ENCODE assay signal across 17 cellular contexts in genomic region chr20:57503035-57503658, GRCh38. TPM values are rescaled to one million over a fixed set of nuclear protein-coding genes. Genes with fewer than 3 reads are reported as not detected.
DNase-seq lines count a peak whose midpoint lies in the region; ATAC-seq and TF ChIP-seq lines count a peak whose summit lies in the region.
"Had no signal": no experiment of that assay in that cellular context is flagged by ENCODE, and none has a peak within 500 bp of the region (broad histone marks: within the 10 kb centered on the region; RNA-seq: fewer than 3 reads in every experiment).

No MANE protein-coding gene starts in this region.

- TF ChIP-seq POLR2A in NB4 (IDR thresholded peaks at IDR 0.05; ENCODE audit: extremely low read depth, insufficient read length) = no peak

- intact Hi-C loops in left ventricle myocardium superior (cut with micrococcal nuclease) = no loop called here

- H3K27me3 Mint-ChIP-seq in stimulated activated naive B cell treated with anti-CD40 and anti-IgM and Interleukin-4, amounts not matched to agents 10 μg/mL and 1 μg/mL and 100 μg/mL, for 72 hours = peaks cover 11 to 21% of the 10 kb centered on the region in 2 donors

- H3K9me3 Mint-ChIP-seq in stimulated activated naive B cell treated with anti-CD40 and anti-IgM and Interleukin-4, amounts not matched to agents 10 μg/mL and 1 μg/mL and 100 μg/mL, for 72 hours = no peaks in the 10 kb centered on the region
- H3K9me3 Mint-ChIP-seq: activated CD8-positive, alpha-beta T cell treated with anti-CD3 and anti-CD28 coated beads for 36 hours; CD4-positive, CD25-positive, alpha-beta regulatory T cell; effector memory CD8-positive, alpha-beta T cell; natural killer cell had no signal

- H3K4me3 Mint-ChIP-seq in stimulated activated naive B cell treated with anti-CD40 and anti-IgM and Interleukin-4, amounts not matched to agents 10 μg/mL and 1 μg/mL and 100 μg/mL, for 72 hours = peak overlapping the region in 1 of 2 donors; percentile 11
- H3K4me3 Mint-ChIP-seq: activated CD8-positive, alpha-beta T cell treated with anti-CD3 and anti-CD28 coated beads for 36 hours; CD4-positive, CD25-positive, alpha-beta regulatory T cell; effector memory CD8-positive, alpha-beta T cell; natural killer cell had no signal

- DNase-seq in SIG-M5 treated with dmso at 0.1 percent for 504 hours (lab: John Stamatoyannopoulos, UW; ENCODE audit: unreplicated experiment) = peak; percentile 68
- DNase-seq in SIG-M5 (lab: John Stamatoyannopoulos, UW) = no peak
- DNase-seq in NB4 (ENCODE audit: low read depth) = peak; percentile 42
- DNase-seq in left ventricle myocardium superior = no peak
- peak; percentile 57 for DNase-seq in stimulated activated naive B cell treated with anti-CD40 and anti-IgM and Interleukin-4, amounts not matched to agents 10 μg/mL and 1 μg/mL and 100 μg/mL, for 72 hours
- DNase-seq in stimulated activated CD4-positive, alpha-beta T cell treated with anti-CD3 and anti-CD28 coated beads, Interleukin-4, amount 100 ng/mL, for 24 hours = no peak
- no peak for DNase-seq in stimulated activated CD4-positive, alpha-beta T cell treated with anti-CD3 and anti-CD28 coated beads, Interleukin-4, amount 100 ng/mL, for 1 hour
- DNase-seq: activated CD8-positive, alpha-beta T cell treated with anti-CD3 and anti-CD28 coated beads for 36 hours; CD4-positive, CD25-positive, alpha-beta regulatory T cell; effector memory CD8-positive, alpha-beta T cell; HCEC 1CT; IMR-90; natural killer cell; NCI-H1436 treated with DMSO at 0.1 percent for 48 hours; NCI-H345 had no signal

- H3K4me1 Mint-ChIP-seq in stimulated activated naive B cell treated with anti-CD40 and anti-IgM and Interleukin-4, amounts not matched to agents 10 μg/mL and 1 μg/mL and 100 μg/mL, for 72 hours = peaks cover 27 to 42% of the 10 kb centered on the region in 2 donors

- no peaks in the 10 kb centered on the region for H3K36me3 Mint-ChIP-seq in stimulated activated naive B cell treated with anti-CD40 and anti-IgM and Interleukin-4, amounts not matched to agents 10 μg/mL and 1 μg/mL and 100 μg/mL, for 72 hours
- H3K36me3 Mint-ChIP-seq: CD4-positive, CD25-positive, alpha-beta regulatory T cell; natural killer cell had no signal

- TF ChIP-seq CTCF in NB4 (IDR thresholded peaks at IDR 0.05; ENCODE audit: low read depth, low read length) = no peak

- H3K4me3 ChIP-seq in NB4 (ENCODE audit: low read depth, low read length) = no peak overlapping the region
- H3K4me3 ChIP-seq: breast epithelium had no signal

- ATAC-seq in left ventricle myocardium superior = peak; percentile 44
- ATAC-seq in stimulated activated naive B cell treated with anti-CD40 and anti-IgM and Interleukin-4, amounts not matched to agents 10 μg/mL and 1 μg/mL and 100 μg/mL, for 72 hours (replicated peaks) = peak; percentile 81 to 84
- no peak for ATAC-seq in GM18873 (IDR thresholded peaks at IDR 0.05; ENCODE audit: low FRiP score, unreplicated experiment)
- ATAC-seq: activated CD8-positive, alpha-beta T cell treated with anti-CD3 and anti-CD28 coated beads for 36 hours; effector memory CD8-positive, alpha-beta T cell; natural killer cell had no signal

- H3K27ac Mint-ChIP-seq in stimulated activated naive B cell treated with anti-CD40 and anti-IgM and Interleukin-4, amounts not matched to agents 10 μg/mL and 1 μg/mL and 100 μg/mL, for 72 hours = no peak overlapping the region
- H3K27ac Mint-ChIP-seq: activated CD8-positive, alpha-beta T cell treated with anti-CD3 and anti-CD28 coated beads for 36 hours; CD4-positive, CD25-positive, alpha-beta regulatory T cell; natural killer cell had no signal

RNA-seq across cellular contexts. Expression of gene CTCFL, which starts 21.8 kb away (rescaled TPM):
- not detected for total RNA-seq in left ventricle myocardium superior
- total RNA-seq: activated CD8-positive, alpha-beta T cell treated with anti-CD3 and anti-CD28 coated beads for 36 hours; breast epithelium; CD4-positive, CD25-positive, alpha-beta regulatory T cell; IMR-90; natural killer cell had no signal

RNA-seq across cellular contexts. Expression of gene PCK1, which starts 57.8 kb away (rescaled TPM):
- 0.62 TPM for total RNA-seq in left ventricle myocardium superior
- total RNA-seq: activated CD8-positive, alpha-beta T cell treated with anti-CD3 and anti-CD28 coated beads for 36 hours; CD4-positive, CD25-positive, alpha-beta regulatory T cell; IMR-90; natural killer cell had no signal

Comparison
In these comparisons a context has a peak if more than half of its experiments do, and no peak if none do; other contexts are left out.
1. DNase-seq: peak in SIG-M5 treated with dmso at 0.1 percent for 504 hours (single experiment), NB4 (single experiment) and stimulated activated naive B cell treated with anti-CD40 and anti-IgM and Interleukin-4, amounts not matched to agents 10 μg/mL and 1 μg/mL and 100 μg/mL, for 72 hours (single experiment); none in SIG-M5 (single experiment), left ventricle myocardium superior (single experiment), stimulated activated CD4-positive, alpha-beta T cell treated with anti-CD3 and anti-CD28 coated beads, Interleukin-4, amount 100 ng/mL, for 24 hours (single experiment) and stimulated activated CD4-positive, alpha-beta T cell treated with anti-CD3 and anti-CD28 coated beads, Interleukin-4, amount 100 ng/mL, for 1 hour (single experiment).